19 cellular contexts compared by ENCODE assay signal in the genomic region with DNA sequence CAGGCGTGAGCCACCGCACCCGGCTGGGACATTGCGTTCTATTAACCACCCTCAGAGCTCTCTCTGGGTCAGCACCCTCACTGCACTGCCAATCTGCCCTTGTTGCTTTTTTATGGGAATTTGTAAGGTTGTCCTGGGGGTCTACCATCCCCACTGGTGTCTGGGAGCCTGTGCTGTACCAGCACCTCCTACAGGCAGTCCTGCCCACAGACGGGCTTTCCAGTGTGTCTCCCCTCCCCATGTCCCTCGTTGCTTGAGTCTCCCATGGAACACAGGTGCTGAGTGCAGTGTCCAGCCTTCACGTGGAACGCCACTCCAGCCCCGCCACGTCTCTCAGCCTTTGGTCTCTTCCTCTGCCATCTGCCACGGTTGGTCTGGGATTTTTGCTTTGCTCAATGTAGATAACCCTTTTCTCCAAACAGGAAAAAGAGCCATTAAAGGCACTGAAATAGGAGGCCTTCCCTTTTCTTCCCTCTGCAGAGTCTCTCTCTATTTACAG.
"Had no signal": no experiment of that assay in that cellular context is flagged by ENCODE, and none has a peak within 500 bp of the region (broad histone marks: within the 10 kb centered on the region; RNA-seq: fewer than 3 reads in every experiment).

No MANE protein-coding gene starts in this region.

- H3K9me3 ChIP-seq: body of pancreas, heart right ventricle, thyroid gland had no signal

- H3K36me3 Mint-ChIP-seq: naive thymus-derived CD4-positive, alpha-beta T cell; T-cell had no signal

- H3K27ac Mint-ChIP-seq: activated CD4-positive, alpha-beta T cell treated with anti-CD3 and anti-CD28 coated beads, Interleukin-2, amount 10 ng/mL, durations not matched to agents 7 days and 5 days; activated naive CD4-positive, alpha-beta T cell treated with anti-CD3 and anti-CD28 coated beads for 36 hours; endodermal cell; naive thymus-derived CD4-positive, alpha-beta T cell; T-cell had no signal

- H3K36me3 ChIP-seq: heart right ventricle, thyroid gland had no signal

- H3K4me1 ChIP-seq: thyroid gland had no signal

- H3K4me1 Mint-ChIP-seq: activated CD4-positive, alpha-beta T cell treated with anti-CD3 and anti-CD28 coated beads, Interleukin-2, amount 10 ng/mL, durations not matched to agents 7 days and 5 days; endodermal cell; naive thymus-derived CD4-positive, alpha-beta T cell; T-cell had no signal

- ATAC-seq: activated CD4-positive, CD25-positive, alpha-beta regulatory T cell treated with anti-CD3 and anti-CD28 coated beads, Interleukin-2, amount 50 U/mL, for 24 hours; activated T-cell treated with anti-CD3 and anti-CD28 coated beads, Interleukin-2, amount 50 U/mL, for 4 hours; body of pancreas; naive thymus-derived CD4-positive, alpha-beta T cell; T-cell had no signal

- H3K27ac ChIP-seq: body of pancreas, heart right ventricle, thyroid gland had no signal

- H3K4me3 Mint-ChIP-seq: activated CD4-positive, alpha-beta T cell treated with anti-CD3 and anti-CD28 coated beads, Interleukin-2, amount 10 ng/mL, durations not matched to agents 7 days and 5 days; activated naive CD4-positive, alpha-beta T cell treated with anti-CD3 and anti-CD28 coated beads for 36 hours; activated T-cell treated with anti-CD3 and anti-CD28 coated beads, Interleukin-2, amount 50 U/mL, for 4 hours; endodermal cell; naive thymus-derived CD4-positive, alpha-beta T cell; T-cell had no signal

- H3K9me3 Mint-ChIP-seq: activated CD4-positive, alpha-beta T cell treated with anti-CD3 and anti-CD28 coated beads, Interleukin-2, amount 10 ng/mL, durations not matched to agents 7 days and 5 days; activated naive CD4-positive, alpha-beta T cell treated with anti-CD3 and anti-CD28 coated beads for 36 hours; activated T-cell treated with anti-CD3 and anti-CD28 coated beads, Interleukin-2, amount 50 U/mL, for 4 hours; endodermal cell; naive thymus-derived CD4-positive, alpha-beta T cell; T-cell had no signal

- H3K27me3 ChIP-seq: body of pancreas, thyroid gland had no signal

- H3K4me3 ChIP-seq: body of pancreas, heart right ventricle, thyroid gland had no signal

- DNase-seq: activated CD4-positive, alpha-beta T cell treated with anti-CD3 and anti-CD28 coated beads, Interleukin-2, amount 10 ng/mL, durations not matched to agents 7 days and 5 days; activated CD8-positive, alpha-beta memory T cell treated with anti-CD3 and anti-CD28 coated beads, Interleukin-2, amount 50 U/mL, for 4 hours; activated naive CD4-positive, alpha-beta T cell treated with anti-CD3 and anti-CD28 coated beads for 36 hours; activated T-cell treated with anti-CD3 and anti-CD28 coated beads, Interleukin-2, amount 50 U/mL, for 4 hours; body of pancreas; caudate nucleus; endodermal cell; erythroblast; heart right ventricle; mesendoderm; naive thymus-derived CD4-positive, alpha-beta T cell; nucleus accumbens; stimulated activated CD4-positive, alpha-beta T cell treated with anti-CD3 and anti-CD28 coated beads, Interleukin-12 subunit alpha, Interleukin-12 subunit beta, amount 100 ng/mL, for 4 hours; stimulated activated CD4-positive, alpha-beta T cell treated with anti-CD3 and anti-CD28 coated beads, Interleukin-1b, Interleukin-23, amount 100 ng/mL, for 48 hours; stimulated activated naive CD4-positive, alpha-beta T cell treated with Interleukin-2 at 50 U/mL for 16 hours; T-cell; T-helper 9 cell had no signal
